In genomic region chr21:41369105-41369914, GRCh38 we compare ENCODE assay signal across 8 cellular contexts. TPM values are rescaled to one million over a fixed set of nuclear protein-coding genes. Genes with fewer than 3 reads are reported as not detected.
DNase-seq lines count a peak whose midpoint lies in the region; ATAC-seq, FAIRE-seq and TF ChIP-seq lines count a peak whose summit lies in the region.

No MANE protein-coding gene starts in this region.

- TF ChIP-seq CTCF in WTC11 (IDR thresholded peaks at IDR 0.05) (no peak), H1 (IDR thresholded peaks at IDR 0.05; ENCODE audit: control extremely low read depth in 1 of 3, insufficient read depth in 1 of 3, low read depth in 1 of 3, low read length in 3 of 3) (peak; percentile 40 to 50 (median 45)), nephron progenitor cell (IDR thresholded peaks at IDR 0.05) (peak; percentile 7)

- no peak overlapping the region for H2BK20ac ChIP-seq in H1 (ENCODE audit: low read length)

- peak overlapping the region; percentile 69 for H4K91ac ChIP-seq in H1 (replicated peaks; ENCODE audit: insufficient read length, low read length)

- H3K18ac ChIP-seq in H1 (ENCODE audit: extremely low read depth, low read length): peak overlapping the region; percentile 27; the same call in 1 of the 2 replicates

- no peak for FAIRE-seq in H1 (lab: Jason Lieb, UNC)

- H3K9ac ChIP-seq in H1 (replicated peaks in 1 of 4; ENCODE audit: extremely low read depth in 1 of 4, low read depth in 3 of 4, low read length in 3 of 4): no peak overlapping the region

- H2BK5ac ChIP-seq in H1 (ENCODE audit: low read depth, low read length): no peak overlapping the region

- POLR2A ChIA-PET in WTC11 (lab: Charles Lee) (interaction anchor here (0.9 kb wide), 1 partner anchor 83 kb away, joined by 3 read pairs; no protein-coding TSS in a partner anchor), H1 (lab: Charles Lee; ENCODE audit: partially characterized antibody) (interaction anchor here (0.6 to 1.8 kb wide), 3 partner anchors 8 to 93 kb away, joined by 3 to 6 read pairs (median 4); no protein-coding TSS in a partner anchor)

- H2BK12ac ChIP-seq in H1 (ENCODE audit: low read depth, low read length): peak overlapping the region; percentile 28; the same call in 1 of the 2 replicates

- H2AK5ac ChIP-seq in H1 (ENCODE audit: low read depth, low read length): no peak overlapping the region

- peak overlapping the region; percentile 68 for H3K4me3 Mint-ChIP-seq in WTC11
- H3K4me3 Mint-ChIP-seq in nephron progenitor cell: peak overlapping the region; percentile 78

- H3K4me1 ChIP-seq in H1 (replicated peaks in 1 of 4; ENCODE audit: control insufficient read depth in 3 of 4, insufficient read depth in 4 of 4, low read length in 3 of 4): peaks cover 0 to 15% (median 3%) of the 10 kb centered on the region in 4 experiments; a peak in 5 of 7 replicates

- H3K27ac ChIP-seq in H1 (ENCODE audit: low read depth, low read length): no peak overlapping the region

- H3K23me2 ChIP-seq in H1 (ENCODE audit: low read depth, low read length): no peaks in the 10 kb centered on the region; the same call in 1 of the 2 replicates

- TF ChIP-seq RAD21 in H1 (IDR thresholded peaks at IDR 0.05 in 1 of 2, conservative IDR thresholded peaks at IDR 0.05 in 1 of 2; ENCODE audit: low read depth in 2 of 2, low read length in 2 of 2): peak; percentile 54 to 56

- H4K20me1 ChIP-seq in H1 (replicated peaks in 1 of 2; ENCODE audit: control insufficient read depth in 1 of 2, insufficient read depth in 2 of 2, low read length in 2 of 2): no peaks in the 10 kb centered on the region

- peak overlapping the region; percentile 83 for H4K8ac ChIP-seq in H1 (ENCODE audit: extremely low read depth, insufficient read depth, low read length)

- peak overlapping the region; percentile 85 for H2BK120ac ChIP-seq in H1 (replicated peaks; ENCODE audit: low read depth, low read length)

- ATAC-seq in GM18505 (IDR thresholded peaks at IDR 0.05; ENCODE audit: unreplicated experiment): no peak
- ATAC-seq in HG03097 (IDR thresholded peaks at IDR 0.05; ENCODE audit: low FRiP score, unreplicated experiment): peak; percentile 43
- peak; percentile 92 for ATAC-seq in WTC11

- peaks cover 6% of the 10 kb centered on the region; the same call in 1 of the 2 replicates for H3K9me3 Mint-ChIP-seq in WTC11
- H3K9me3 Mint-ChIP-seq in nephron progenitor cell: no peaks in the 10 kb centered on the region

- peak overlapping the region; percentile 24 to 59 (median 44); a peak in 7 of 8 replicates for H3K4me3 ChIP-seq in H1 (ENCODE audit: extremely low read depth in 1 of 4, insufficient read depth in 2 of 4, low read depth in 3 of 4, low read length in 4 of 4)

- H3K27me3 Mint-ChIP-seq in WTC11 (ENCODE audit: low read depth) (no peaks in the 10 kb centered on the region; the same call in 1 of the 2 replicates), nephron progenitor cell (ENCODE audit: low read depth, poor library complexity) (peaks cover 11% of the 10 kb centered on the region)

- no peak overlapping the region for H3K23ac ChIP-seq in H1 (ENCODE audit: insufficient read length)

- H3K27ac Mint-ChIP-seq in WTC11 (no peak overlapping the region), nephron progenitor cell (no peak overlapping the region)

- H3K36me3 Mint-ChIP-seq in WTC11: no peaks in the 10 kb centered on the region
- H3K36me3 Mint-ChIP-seq in nephron progenitor cell (ENCODE audit: low read depth): no peaks in the 10 kb centered on the region

- peak overlapping the region; percentile 25 for H4K5ac ChIP-seq in H1 (ENCODE audit: insufficient read length, low read depth, low read length)

- H2BK15ac ChIP-seq in H1 (ENCODE audit: low read length): 0 out of 2 replicates have a peak overlapping the region, but pooled peaks have one; percentile 50

- H3K4me2 ChIP-seq in H1 (ENCODE audit: insufficient read depth in 1 of 2, low read depth in 2 of 2, low read length in 2 of 2): peak overlapping the region; percentile 79 to 87

- CTCF ChIA-PET in WTC11 (lab: Charles Lee) (interaction anchor here (0.6 to 3.7 kb wide), 41 partner anchors 9 to 967 kb away, joined by 3 to 61 read pairs (median 4); partner anchors contain the start of genes FAM3B and MX1), H1 (lab: Charles Lee; ENCODE audit: partially characterized antibody) (interaction anchor here (0.5 to 7.3 kb wide), 29 partner anchors 10 to 504 kb away, joined by 3 to 53 read pairs (median 4); partner anchors contain the start of gene MX2)

- TF ChIP-seq POLR2A in GM18505 (IDR thresholded peaks at IDR 0.05; ENCODE audit: borderline replicate concordance, extremely low read depth, insufficient read depth, insufficient read length): peak; percentile 6
- TF ChIP-seq POLR2A in H1 (IDR thresholded peaks at IDR 0.05; ENCODE audit: control extremely low read depth in 1 of 2, low read depth in 2 of 2, low read length in 2 of 2): no peak

- H3K36me3 ChIP-seq in H1 (ENCODE audit: control insufficient read depth in 2 of 4, insufficient read depth in 4 of 4, low read length in 3 of 4): no peaks in the 10 kb centered on the region

- no peak overlapping the region for H3K14ac ChIP-seq in H1 (ENCODE audit: insufficient read length)

- H2AFZ ChIP-seq in H1 (ENCODE audit: low read length): peak overlapping the region; percentile 90

- WGBS in H1 (ENCODE audit: extremely low coverage in 1 of 2, insufficient coverage in 1 of 2, insufficient read length in 1 of 2, insufficient replicate concordance in 2 of 2, low coverage in 1 of 2, low lambda C conversion rate in 2 of 2, missing lambda C conversion rate in 1 of 2), 2 experiments: 19% methylated on average over 15 of the region's 29 CpGs; no CpG with 5 or more reads in 1 of the 2 experiments

- no peaks in the 10 kb centered on the region for H3K9me3 ChIP-seq in H1 (ENCODE audit: insufficient read depth in 2 of 2, low read depth in 1 of 2, low read length in 1 of 2)

- no peaks in the 10 kb centered on the region for H3K79me2 ChIP-seq in H1 (ENCODE audit: control insufficient read depth in 1 of 2, insufficient read depth in 2 of 2, low read length in 2 of 2)

- TF ChIP-seq EP300 in H1 (IDR thresholded peaks at IDR 0.05; ENCODE audit: borderline replicate concordance in 1 of 2, low read depth in 2 of 2, low read length in 2 of 2): no peak

- no peak overlapping the region for H3K4ac ChIP-seq in H1 (replicated peaks; ENCODE audit: insufficient read length, low read depth, low read length)

- no peaks in the 10 kb centered on the region for H3K79me1 ChIP-seq in H1 (ENCODE audit: low read depth, low read length)

- peaks cover 0 to 1% (median 0%) of the 10 kb centered on the region in 4 experiments; a peak in 1 of 7 replicates for H3K27me3 ChIP-seq in H1 (replicated peaks in 1 of 4; ENCODE audit: control insufficient read depth in 3 of 4, extremely low read depth in 1 of 4, insufficient read depth in 3 of 4, low read length in 3 of 4)

- H3K56ac ChIP-seq in H1 (replicated peaks; ENCODE audit: insufficient read length, low read depth, low read length): no peak overlapping the region

- H3K4me1 Mint-ChIP-seq in WTC11 (peaks cover 12% of the 10 kb centered on the region), nephron progenitor cell (peaks cover 36% of the 10 kb centered on the region)

- DNase-seq in WTC11 (ENCODE audit: low spot score) (peak; percentile 64), H1 (ENCODE audit: low read depth in 1 of 2, low spot score in 2 of 2) (peak in 1 of 2 experiments; percentile 80), nephron progenitor cell (peak; percentile 70), dedifferentiated amniotic fluid mesenchymal stem cell (ENCODE audit: extremely low spot score) (no peak), GDM1 (lab: John Stamatoyannopoulos, UW) (no peak), NCI-H2196 treated with DMSO at 0.1 percent for 48 hours (lab: John Stamatoyannopoulos, UW; ENCODE audit: unreplicated experiment) (no peak)

TF ChIP-seq in H1, 55 proteins besides CTCF, POLR2A, EP300 and RAD21 (continues in another document):
- peak; percentile 18 for TF ChIP-seq ASH2L (IDR thresholded peaks at IDR 0.05; ENCODE audit: low read length)
- no peak for TF ChIP-seq E2F6 (IDR thresholded peaks at IDR 0.05)

RNA-seq across cellular contexts. Expression of gene MX2, which starts 7.5 kb away (rescaled TPM):
- 2.6 to 4.0 TPM (median 2.7 TPM) in 3 replicates for total RNA-seq in WTC11 (2021)
- 8.9 TPM in 2 replicates for total RNA-seq in H1 (2021; fragmentation: NEBNext Ultra II Directional; extraction: Animal tissue kit (Norgen Biotek cat#: 25700))
- 2.8 and 3.1 TPM in 2 replicates for polyA plus RNA-seq in H1 (2011; rRNA removed)
- 3.1 TPM for polyA plus RNA-seq in H1 (2011; cell fraction: cytosol; rRNA removed)
- polyA plus RNA-seq in H1 (2011; cell fraction: nucleus; rRNA removed): 4.0 TPM
- polyA plus RNA-seq in H1 (2012, experiment 1 of 2): 3.9 to 5.5 TPM (median 4.9 TPM) in 4 replicates
- 0.91 TPM for polyA plus RNA-seq in H1 (2012, experiment 2 of 2)
- 3.6 TPM for polyA plus RNA-seq in H1 (2013, experiment 1 of 2)
- polyA plus RNA-seq in H1 (2013, experiment 2 of 2): 4.0 TPM
- polyA minus RNA-seq in H1 (2011; rRNA and poly(A)+ RNA removed): 4.2 and 5.6 TPM in 2 replicates
- 1.5 TPM for polyA minus RNA-seq in H1 (2011; cell fraction: cytosol; rRNA and poly(A)+ RNA removed)
- 6.6 TPM for polyA minus RNA-seq in H1 (2011; cell fraction: nucleus; rRNA and poly(A)+ RNA removed)

RNA-seq across cellular contexts. Expression of gene FAM3B, which starts 52.7 kb away (rescaled TPM):
- total RNA-seq in WTC11 (2021): 1.4 to 3.6 TPM (median 3.0 TPM) in 3 replicates
- total RNA-seq in H1 (2021; fragmentation: NEBNext Ultra II Directional; extraction: Animal tissue kit (Norgen Biotek cat#: 25700)): 2.0 and 3.1 TPM in 2 replicates
- polyA plus RNA-seq in H1 (2011; rRNA removed): 2.0 TPM in 2 replicates
- 2.7 TPM for polyA plus RNA-seq in H1 (2011; cell fraction: cytosol; rRNA removed)
- 1.2 TPM for polyA plus RNA-seq in H1 (2011; cell fraction: nucleus; rRNA removed)
- polyA plus RNA-seq in H1 (2012, experiment 1 of 2): 2.1 to 3.4 TPM (median 2.2 TPM) in 4 replicates
- polyA plus RNA-seq in H1 (2012, experiment 2 of 2): 1.00 TPM
- 2.0 TPM for polyA plus RNA-seq in H1 (2013, experiment 1 of 2)
- polyA plus RNA-seq in H1 (2013, experiment 2 of 2): 2.2 TPM
- polyA minus RNA-seq in H1 (2011; rRNA and poly(A)+ RNA removed): 1.0 and 3.1 TPM in 2 replicates
- 1.3 TPM for polyA minus RNA-seq in H1 (2011; cell fraction: cytosol; rRNA and poly(A)+ RNA removed)
- 1.6 TPM for polyA minus RNA-seq in H1 (2011; cell fraction: nucleus; rRNA and poly(A)+ RNA removed)

RNA-seq across cellular contexts. Expression of gene MX1, which starts 56.7 kb away (rescaled TPM):
- total RNA-seq in WTC11 (2021): 3.6 to 4.6 TPM (median 4.0 TPM) in 3 replicates
- 3.1 and 3.8 TPM in 2 replicates for total RNA-seq in H1 (2021; fragmentation: NEBNext Ultra II Directional; extraction: Animal tissue kit (Norgen Biotek cat#: 25700))
- polyA plus RNA-seq in H1 (2011; rRNA removed): 5.1 and 5.7 TPM in 2 replicates
- polyA plus RNA-seq in H1 (2011; cell fraction: cytosol; rRNA removed): 4.8 TPM
- polyA plus RNA-seq in H1 (2011; cell fraction: nucleus; rRNA removed): 9.7 TPM
- 3.9 to 7.5 TPM (median 7.1 TPM) in 4 replicates for polyA plus RNA-seq in H1 (2012, experiment 1 of 2)
- polyA plus RNA-seq in H1 (2012, experiment 2 of 2): 3.5 TPM
- polyA plus RNA-seq in H1 (2013, experiment 1 of 2): 1.6 TPM
- polyA plus RNA-seq in H1 (2013, experiment 2 of 2): 1.1 TPM
- 9.2 and 13.0 TPM in 2 replicates for polyA minus RNA-seq in H1 (2011; rRNA and poly(A)+ RNA removed)
- polyA minus RNA-seq in H1 (2011; cell fraction: cytosol; rRNA and poly(A)+ RNA removed): 7.9 TPM
- 13.8 TPM for polyA minus RNA-seq in H1 (2011; cell fraction: nucleus; rRNA and poly(A)+ RNA removed)

Comparison
In these comparisons a context has a peak if more than half of its experiments do, and no peak if none do; other contexts are left out.
1. DNase-seq: peak in WTC11 (single experiment) and nephron progenitor cell (single experiment); none in dedifferentiated amniotic fluid mesenchymal stem cell (single experiment), GDM1 (single experiment) and NCI-H2196 treated with DMSO at 0.1 percent for 48 hours (single experiment).